ENCODE assay signal across 10 cellular contexts in the genomic region with DNA sequence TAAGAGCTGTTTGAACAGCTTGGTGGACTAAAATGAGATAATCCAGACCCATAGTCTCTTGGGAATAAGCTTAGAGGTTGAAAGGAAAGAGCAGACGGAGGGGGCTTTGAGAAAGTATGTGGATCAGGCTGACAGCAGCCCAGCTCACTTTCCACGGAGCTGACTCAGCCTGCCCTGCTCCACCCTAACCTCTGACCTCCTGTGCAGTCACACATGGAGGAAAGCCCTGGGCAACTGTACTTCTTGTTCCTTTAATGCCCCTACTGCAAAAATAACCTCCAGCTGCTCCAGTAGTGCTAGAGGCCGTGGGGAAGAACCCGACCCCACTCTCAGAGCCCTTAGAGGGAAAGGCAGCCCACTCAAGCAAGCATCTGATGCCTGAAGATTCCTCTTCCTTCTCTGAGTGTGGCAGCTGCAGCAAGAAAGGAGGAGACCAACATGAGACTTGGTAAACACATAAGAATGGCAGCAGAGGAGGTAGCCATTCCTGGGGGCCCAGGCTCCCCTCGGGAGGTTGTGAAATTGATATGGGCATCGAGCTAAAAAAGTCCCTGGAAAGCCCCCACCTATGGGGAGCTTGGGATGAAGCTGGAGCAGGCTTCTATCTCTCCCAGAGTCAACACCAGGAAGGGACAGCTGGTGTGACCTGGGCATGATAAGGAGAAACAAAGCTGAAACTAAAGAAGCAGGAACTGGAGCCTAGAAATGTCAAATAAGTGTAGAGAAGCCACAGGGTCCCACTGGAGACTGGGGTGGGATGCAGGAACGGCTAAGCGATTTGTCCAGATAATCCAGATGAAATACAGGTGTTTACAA.
DNase-seq lines count a peak whose midpoint lies in the region; FAIRE-seq and TF ChIP-seq lines count a peak whose summit lies in the region.
"Had no signal": no experiment of that assay in that cellular context is flagged by ENCODE, and none has a peak within 500 bp of the region (broad histone marks: within the 10 kb centered on the region; RNA-seq: fewer than 3 reads in every experiment).

No MANE protein-coding gene starts in this region.

- TF ChIP-seq CTCF in glutamatergic neuron (IDR thresholded peaks at IDR 0.05; ENCODE audit: partially characterized antibody, unreplicated experiment): no peak

- FAIRE-seq in H54 (lab: Jason Lieb, UNC): no peak
- FAIRE-seq in GM12892 (lab: Jason Lieb, UNC): no peak

- peaks cover 5% of the 10 kb centered on the region for H3K9me3 Mint-ChIP-seq in glutamatergic neuron (ENCODE audit: unreplicated experiment)
- H3K9me3 Mint-ChIP-seq: activated CD4-positive, alpha-beta T cell treated with anti-CD3 and anti-CD28 coated beads, Interleukin-2, amount 10 ng/mL, durations not matched to agents 24 days and 14 days had no signal

- H3K27me3 Mint-ChIP-seq in glutamatergic neuron (ENCODE audit: unreplicated experiment): peaks cover 11% of the 10 kb centered on the region

- peak overlapping the region; percentile 98 for H3K27ac Mint-ChIP-seq in glutamatergic neuron (ENCODE audit: unreplicated experiment)
- H3K27ac Mint-ChIP-seq: activated CD4-positive, alpha-beta T cell treated with anti-CD3 and anti-CD28 coated beads, Interleukin-2, amount 10 ng/mL, durations not matched to agents 24 days and 14 days had no signal

- DNase-seq in H54 (ENCODE audit: insufficient read length, low spot score) (peak; percentile 12), SK-N-DZ (ENCODE audit: low spot score) (peak; percentile 91), glutamatergic neuron (peak; percentile 69), smooth muscle cell of the brain vasculature (ENCODE audit: low read depth, low spot score) (peak; percentile 41), GM12892 (ENCODE audit: insufficient read length) (no peak), NCI-H1417 (lab: John Stamatoyannopoulos, UW) (no peak), superior temporal gyrus (ENCODE audit: extremely low spot score) (no peak), NCI-H187 treated with DMSO at 0.1 percent for 48 hours (lab: John Stamatoyannopoulos, UW) (no peak)
- DNase-seq: activated CD4-positive, alpha-beta T cell treated with anti-CD3 and anti-CD28 coated beads, Interleukin-2, amount 10 ng/mL, durations not matched to agents 24 days and 14 days; central memory CD4-positive, alpha-beta T cell had no signal

- H3K36me3 Mint-ChIP-seq in glutamatergic neuron (ENCODE audit: unreplicated experiment): no peaks in the 10 kb centered on the region

- H3K4me1 Mint-ChIP-seq in glutamatergic neuron (ENCODE audit: low read depth, unreplicated experiment): peaks cover 38% of the 10 kb centered on the region

- TF ChIP-seq POLR2A in H54 (IDR thresholded peaks at IDR 0.05; ENCODE audit: low read depth, low read length) (no peak), GM12892 (IDR thresholded peaks at IDR 0.05; ENCODE audit: low read depth, low read length) (no peak)

- peak overlapping the region; percentile 58 for H3K4me3 Mint-ChIP-seq in glutamatergic neuron (ENCODE audit: unreplicated experiment)
- H3K4me3 Mint-ChIP-seq: activated CD4-positive, alpha-beta T cell treated with anti-CD3 and anti-CD28 coated beads, Interleukin-2, amount 10 ng/mL, durations not matched to agents 24 days and 14 days had no signal

Comparison
In these comparisons a context has a peak if more than half of its experiments do, and no peak if none do; other contexts are left out.
1. DNase-seq: peak in H54 (single experiment), SK-N-DZ (single experiment), glutamatergic neuron (single experiment) and smooth muscle cell of the brain vasculature (single experiment); none in GM12892 (single experiment), NCI-H1417 (0 of 3), superior temporal gyrus (single experiment) and NCI-H187 treated with DMSO at 0.1 percent for 48 hours (single experiment).